Comparison of ENCODE assay signal across 26 cellular contexts in the genomic region with DNA sequence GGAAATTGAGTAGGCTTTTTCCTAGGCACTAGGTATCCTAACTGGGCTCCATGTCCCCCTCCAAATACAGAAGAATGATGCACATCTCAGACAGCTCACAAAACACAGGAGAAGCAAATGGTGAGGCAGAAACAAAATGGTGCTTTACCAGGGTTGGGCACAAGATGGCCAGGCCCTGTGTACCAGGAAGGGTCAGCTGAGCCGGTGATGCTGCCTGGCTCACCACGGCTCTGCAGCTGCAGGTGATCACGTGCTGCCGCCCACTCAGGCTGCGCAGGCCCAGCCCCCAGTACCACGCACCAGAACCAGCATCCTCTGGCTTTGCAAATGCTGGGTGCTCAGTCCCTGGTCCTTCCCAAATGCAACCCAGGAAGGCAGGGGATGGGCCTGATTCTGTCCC. TPM values are rescaled to one million over a fixed set of nuclear protein-coding genes. Genes with fewer than 3 reads are reported as not detected.
DNase-seq lines count a peak whose midpoint lies in the region; ATAC-seq and TF ChIP-seq lines count a peak whose summit lies in the region.
"Had no signal": no experiment of that assay in that cellular context is flagged by ENCODE, and none has a peak within 500 bp of the region (broad histone marks: within the 10 kb centered on the region; RNA-seq: fewer than 3 reads in every experiment).

No MANE protein-coding gene starts in this region.

- H3F3A ChIP-seq in neural progenitor cell (ENCODE audit: low read depth), result peaks cover 7% of the 10 kb centered on the region

- H4K20me1 ChIP-seq in neural progenitor cell (ENCODE audit: low read depth), result no peaks in the 10 kb centered on the region

- H3K36me3 Mint-ChIP-seq in neural progenitor cell (no peaks in the 10 kb centered on the region), Calu3 (ENCODE audit: insufficient read depth, unreplicated experiment) (no peaks in the 10 kb centered on the region)
- H3K36me3 Mint-ChIP-seq in stimulated activated effector memory CD8-positive, alpha-beta T cell treated with anti-CD3 and anti-CD28 coated beads, Interleukin-12 subunit alpha, Interleukin-12 subunit beta, amount 100 ng/mL, for 72 hours, result no peaks in the 10 kb centered on the region
- H3K36me3 Mint-ChIP-seq: activated naive CD8-positive, alpha-beta T cell treated with anti-CD3 and anti-CD28 coated beads for 36 hours; CD8-positive, alpha-beta T cell had no signal

- DNase-seq in DMS153 (lab: John Stamatoyannopoulos, UW), result peak; percentile 25
- no peak for DNase-seq in DMS153 treated with DMSO at 0.1 percent for 48 hours (lab: John Stamatoyannopoulos, UW; ENCODE audit: unreplicated experiment)
- peak; percentile 77 for DNase-seq in NCI-H1092 treated with DMSO at 0.1 percent for 48 hours (lab: John Stamatoyannopoulos, UW)
- DNase-seq in dorsolateral prefrontal cortex, result peak in 8 of 10 donors; percentile 12 to 73 (median 58)
- peak; percentile 31 for DNase-seq in neural progenitor cell (ENCODE audit: low spot score)
- DNase-seq in stimulated activated effector memory CD8-positive, alpha-beta T cell treated with anti-CD3 and anti-CD28 coated beads, Interleukin-12 subunit alpha, Interleukin-12 subunit beta, amount 100 ng/mL, for 72 hours (ENCODE audit: low spot score in 2 of 2), result no peak
- no peak for DNase-seq in activated T-cell treated with anti-CD3 and anti-CD28 coated beads, Interleukin-2, amount 50 U/mL, for 48 hours
- DNase-seq in Calu3, result no peak
- DNase-seq: activated CD4-positive, alpha-beta T cell treated with anti-CD3 and anti-CD28 coated beads, Interleukin-2, amount 50 U/mL, for 1 hour; activated naive CD8-positive, alpha-beta T cell treated with anti-CD3 and anti-CD28 coated beads for 36 hours; CD8-positive, alpha-beta T cell; effector CD4-positive, alpha-beta T cell; EL; kidney glomerular epithelial cell; NCI-H1436; NCI-H446; stimulated activated CD4-positive, alpha-beta T cell treated with anti-CD3 and anti-CD28 coated beads, Interleukin-2, amount 100 ng/mL, for 48 hours; stimulated activated naive CD4-positive, alpha-beta T cell treated with Interleukin-2 at 50 U/mL for 16 hours; T-helper 2 cell; thyroid gland had no signal

- H3K4me1 ChIP-seq in neural progenitor cell, result peaks cover 5% of the 10 kb centered on the region
- H3K4me1 ChIP-seq: thyroid gland had no signal

- H3K9me3 Mint-ChIP-seq in neural progenitor cell (no peaks in the 10 kb centered on the region), Calu3 (ENCODE audit: low read depth, unreplicated experiment) (peaks cover 6% of the 10 kb centered on the region)
- no peaks in the 10 kb centered on the region for H3K9me3 Mint-ChIP-seq in stimulated activated effector memory CD8-positive, alpha-beta T cell treated with anti-CD3 and anti-CD28 coated beads, Interleukin-12 subunit alpha, Interleukin-12 subunit beta, amount 100 ng/mL, for 72 hours
- H3K9me3 Mint-ChIP-seq: activated naive CD8-positive, alpha-beta T cell treated with anti-CD3 and anti-CD28 coated beads for 36 hours; activated T-helper 17 cell treated with anti-CD3 and anti-CD28 coated beads, Interleukin-2, amount 50 U/mL, for 72 hours; CD8-positive, alpha-beta T cell had no signal

- H3K27ac ChIP-seq in dorsolateral prefrontal cortex, result peak overlapping the region in 48 of 59 donors; percentile 12 to 95 (median 86)
- H3K27ac ChIP-seq in neural progenitor cell, result no peak overlapping the region
- H3K27ac ChIP-seq: 22Rv1, gastroesophageal sphincter, thyroid gland had no signal

- ATAC-seq in stimulated activated effector memory CD8-positive, alpha-beta T cell treated with anti-CD3 and anti-CD28 coated beads, Interleukin-12 subunit alpha, Interleukin-12 subunit beta, amount 100 ng/mL, for 72 hours, result no peak
- ATAC-seq: activated T-helper 17 cell treated with anti-CD3 and anti-CD28 coated beads, Interleukin-2, amount 50 U/mL, for 72 hours; CD8-positive, alpha-beta T cell; esophagus mucosa; gastroesophageal sphincter had no signal

- no peaks in the 10 kb centered on the region for H3K9me3 ChIP-seq in neural progenitor cell (ENCODE audit: low read depth)
- H3K9me3 ChIP-seq: gastroesophageal sphincter, thyroid gland had no signal

- no peak overlapping the region for H3K4me2 ChIP-seq in neural progenitor cell

- peak in 1 of 56 donors; percentile 11 for TF ChIP-seq CTCF in dorsolateral prefrontal cortex (IDR thresholded peaks at IDR 0.05 in 54 of 56, conservative IDR thresholded peaks at IDR 0.05 in 2 of 56; ENCODE audit: low read depth in 1 of 56, partially characterized antibody in 56 of 56)
- peak; percentile 17 for TF ChIP-seq CTCF in neural progenitor cell (IDR thresholded peaks at IDR 0.05)
- TF ChIP-seq CTCF in Calu3 (IDR thresholded peaks at IDR 0.05; ENCODE audit: unreplicated experiment), result no peak

- H3K27me3 Mint-ChIP-seq in neural progenitor cell (ENCODE audit: insufficient read depth, low read depth) (peaks cover 25% of the 10 kb centered on the region), Calu3 (ENCODE audit: unreplicated experiment) (no peaks in the 10 kb centered on the region)

- no TSS peak for BruUV-seq in Calu3 (replicated peaks; lab: Mats Ljungman, UMichigan)

- CTCF ChIA-PET in Calu3 (lab: Charles Lee), result no interaction called here

- H3K36me3 ChIP-seq in neural progenitor cell, result no peaks in the 10 kb centered on the region
- H3K36me3 ChIP-seq: gastroesophageal sphincter, thyroid gland had no signal

- H3K4me3 Mint-ChIP-seq in neural progenitor cell (no peak overlapping the region), Calu3 (ENCODE audit: low read depth, unreplicated experiment) (no peak overlapping the region)
- no peak overlapping the region for H3K4me3 Mint-ChIP-seq in stimulated activated effector memory CD8-positive, alpha-beta T cell treated with anti-CD3 and anti-CD28 coated beads, Interleukin-12 subunit alpha, Interleukin-12 subunit beta, amount 100 ng/mL, for 72 hours
- H3K4me3 Mint-ChIP-seq: activated naive CD8-positive, alpha-beta T cell treated with anti-CD3 and anti-CD28 coated beads for 36 hours; activated T-helper 17 cell treated with anti-CD3 and anti-CD28 coated beads, Interleukin-2, amount 50 U/mL, for 72 hours; CD8-positive, alpha-beta T cell had no signal

- H3K9ac ChIP-seq in neural progenitor cell, result no peak overlapping the region

- intact Hi-C loops in dorsolateral prefrontal cortex (cut with DNase I), result loop anchor here in 1 of 2 donors (2.0 kb wide), 1 partner anchor 221 kb away; no protein-coding TSS in a partner anchor
- intact Hi-C loops in Calu3 (cut with micrococcal nuclease; ENCODE audit: unreplicated experiment), result no loop called here

- H2AFZ ChIP-seq in neural progenitor cell (replicated peaks), result no peak overlapping the region

- H3K4me1 Mint-ChIP-seq in neural progenitor cell (peaks cover 6% of the 10 kb centered on the region), Calu3 (ENCODE audit: low read depth, unreplicated experiment) (no peaks in the 10 kb centered on the region)
- H3K4me1 Mint-ChIP-seq in stimulated activated effector memory CD8-positive, alpha-beta T cell treated with anti-CD3 and anti-CD28 coated beads, Interleukin-12 subunit alpha, Interleukin-12 subunit beta, amount 100 ng/mL, for 72 hours, result no peaks in the 10 kb centered on the region
- H3K4me1 Mint-ChIP-seq: activated naive CD8-positive, alpha-beta T cell treated with anti-CD3 and anti-CD28 coated beads for 36 hours; activated T-helper 17 cell treated with anti-CD3 and anti-CD28 coated beads, Interleukin-2, amount 50 U/mL, for 72 hours had no signal

- H3K27ac Mint-ChIP-seq in neural progenitor cell, result no peak overlapping the region
- H3K27ac Mint-ChIP-seq in stimulated activated effector memory CD8-positive, alpha-beta T cell treated with anti-CD3 and anti-CD28 coated beads, Interleukin-12 subunit alpha, Interleukin-12 subunit beta, amount 100 ng/mL, for 72 hours, result no peak overlapping the region
- no peak overlapping the region for H3K27ac Mint-ChIP-seq in Calu3 (ENCODE audit: unreplicated experiment)
- H3K27ac Mint-ChIP-seq: activated naive CD8-positive, alpha-beta T cell treated with anti-CD3 and anti-CD28 coated beads for 36 hours; activated T-helper 17 cell treated with anti-CD3 and anti-CD28 coated beads, Interleukin-2, amount 50 U/mL, for 72 hours; CD8-positive, alpha-beta T cell had no signal

- H3K27me3 ChIP-seq in dorsolateral prefrontal cortex (peaks cover 0 to 50% (median 12%) of the 10 kb centered on the region in 45 donors), neural progenitor cell (peaks cover 54% of the 10 kb centered on the region)
- H3K27me3 ChIP-seq: thyroid gland had no signal

- peak overlapping the region in 17 of 59 donors; percentile 52 to 70 (median 60) for H3K4me3 ChIP-seq in dorsolateral prefrontal cortex
- no peak overlapping the region for H3K4me3 ChIP-seq in neural progenitor cell
- H3K4me3 ChIP-seq: gastroesophageal sphincter, lung, thyroid gland had no signal

- H3K79me2 ChIP-seq in neural progenitor cell (ENCODE audit: low read depth), result no peaks in the 10 kb centered on the region

RNA-seq across cellular contexts. Expression of a gene that starts 1.0 kb away (rescaled TPM):
- 10 to 100 TPM; 14.1 to 35.2 (median 22.3) TPM for total RNA-seq in dorsolateral prefrontal cortex
- total RNA-seq in neural progenitor cell (ENCODE audit: low replicate concordance), result 0.03 TPM in 1 of 2 replicates, not detected in the other
- total RNA-seq in Calu3 (2022), result not detected in 2 replicates
- total RNA-seq: activated naive CD8-positive, alpha-beta T cell treated with anti-CD3 and anti-CD28 coated beads for 36 hours; activated T-helper 17 cell treated with anti-CD3 and anti-CD28 coated beads, Interleukin-2, amount 50 U/mL, for 72 hours; CD8-positive, alpha-beta T cell; esophagus mucosa; gastroesophageal sphincter; SK-MEL-5 had no signal

Comparison
In these comparisons a context has a peak if more than half of its experiments do, and no peak if none do; other contexts are left out.
1. DNase-seq: peak in DMS153 (single experiment), NCI-H1092 treated with DMSO at 0.1 percent for 48 hours (single experiment), dorsolateral prefrontal cortex (8 of 10) and neural progenitor cell (single experiment); none in DMS153 treated with DMSO at 0.1 percent for 48 hours (single experiment), stimulated activated effector memory CD8-positive, alpha-beta T cell treated with anti-CD3 and anti-CD28 coated beads, Interleukin-12 subunit alpha, Interleukin-12 subunit beta, amount 100 ng/mL, for 72 hours (0 of 2), activated T-cell treated with anti-CD3 and anti-CD28 coated beads, Interleukin-2, amount 50 U/mL, for 48 hours (0 of 2) and Calu3 (single experiment).
2. RNA of a gene that starts 1.0 kb away (total RNA-seq): 14.1 to 35.2 TPM in dorsolateral prefrontal cortex; 0.03 TPM in neural progenitor cell and not detected in Calu3; every median in the first group is over 10 times any median in the second.